In the genomic region with DNA sequence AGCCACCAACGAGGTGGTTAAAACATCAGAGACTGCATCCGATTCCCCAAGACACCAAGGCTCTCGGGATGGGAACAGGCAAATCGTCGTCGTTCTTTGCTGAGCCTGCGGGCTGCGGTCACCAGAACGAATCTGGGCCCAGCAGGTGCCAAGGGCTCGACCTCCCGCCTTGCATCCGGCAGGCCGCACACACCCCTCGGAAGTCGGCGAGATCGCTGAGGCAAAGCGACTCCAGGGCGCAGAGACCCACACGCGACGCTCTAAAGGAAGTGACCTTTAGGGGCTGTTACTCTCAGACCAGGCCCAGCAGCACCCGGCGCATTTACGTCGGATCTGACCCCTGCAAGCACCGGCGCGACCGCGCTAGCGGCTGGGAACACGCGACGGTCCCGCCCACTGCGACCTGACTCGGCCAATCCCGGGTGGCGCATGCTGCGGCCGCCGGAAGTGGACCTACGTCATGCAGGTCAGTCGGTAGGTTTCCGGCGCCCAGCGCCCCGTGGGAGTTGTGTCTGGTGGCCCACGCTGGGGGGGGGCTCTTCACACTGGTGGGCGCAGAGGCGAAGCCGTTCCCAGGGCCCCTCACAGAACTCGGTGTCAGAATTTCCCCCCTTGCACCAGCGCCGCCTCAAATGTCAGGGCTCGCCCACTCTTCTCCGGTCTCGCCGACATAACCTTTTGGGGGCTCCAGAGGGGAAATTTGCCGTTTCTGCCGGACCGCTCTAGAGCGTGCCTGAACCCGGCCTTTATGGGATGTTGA, we compare ENCODE assay signal across 1 cellular context.
TF ChIP-seq lines count a peak whose summit lies in the region.

No MANE protein-coding gene starts in this region.

TF ChIP-seq in HepG2, 621 proteins besides CTCF, POLR2A, EP300 and RAD21 (continued from another document and continues in another):
- TF ChIP-seq, protein P1, sequence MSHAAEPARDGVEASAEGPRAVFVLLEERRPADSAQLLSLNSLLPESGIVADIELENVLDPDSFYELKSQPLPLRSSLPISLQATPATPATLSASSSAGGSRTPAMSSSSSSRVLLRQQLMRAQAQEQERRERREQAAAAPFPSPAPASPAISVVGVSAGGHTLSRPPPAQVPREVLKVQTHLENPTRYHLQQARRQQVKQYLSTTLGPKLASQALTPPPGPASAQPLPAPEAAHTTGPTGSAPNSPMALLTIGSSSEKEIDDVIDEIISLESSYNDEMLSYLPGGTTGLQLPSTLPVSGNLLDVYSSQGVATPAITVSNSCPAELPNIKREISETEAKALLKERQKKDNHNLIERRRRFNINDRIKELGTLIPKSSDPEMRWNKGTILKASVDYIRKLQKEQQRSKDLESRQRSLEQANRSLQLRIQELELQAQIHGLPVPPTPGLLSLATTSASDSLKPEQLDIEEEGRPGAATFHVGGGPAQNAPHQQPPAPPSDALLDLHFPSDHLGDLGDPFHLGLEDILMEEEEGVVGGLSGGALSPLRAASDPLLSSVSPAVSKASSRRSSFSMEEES (CRISPR knock-in tag; IDR thresholded peaks at IDR 0.05): 0 out of 2 replicates have a peak, but pooled peaks have one; percentile 45
- no peak for TF ChIP-seq ZNF264 (CRISPR knock-in tag; IDR thresholded peaks at IDR 0.05)
- no peak for TF ChIP-seq ZNF883 (CRISPR knock-in tag; IDR thresholded peaks at IDR 0.05; ENCODE audit: not compliant biosample characterization)
- TF ChIP-seq GLI4 (CRISPR knock-in tag; IDR thresholded peaks at IDR 0.05; ENCODE audit: borderline replicate concordance): no peak
- no peak for TF ChIP-seq ZNF329 (CRISPR knock-in tag; IDR thresholded peaks at IDR 0.05; ENCODE audit: low read depth)
- no peak for TF ChIP-seq PHB2 (IDR thresholded peaks at IDR 0.05; ENCODE audit: partially characterized antibody)
- TF ChIP-seq TOE1 (CRISPR knock-in tag; IDR thresholded peaks at IDR 0.05): no peak
- peak; percentile 62 for TF ChIP-seq ETV5 (CRISPR knock-in tag; IDR thresholded peaks at IDR 0.05; ENCODE audit: borderline replicate concordance)
- TF ChIP-seq ZNF776 (CRISPR knock-in tag; IDR thresholded peaks at IDR 0.05): peak; percentile 49; the same call in 1 of the 2 replicates
- no peak for TF ChIP-seq ZNF674 (CRISPR knock-in tag; IDR thresholded peaks at IDR 0.05; ENCODE audit: low read depth)
- no peak for TF ChIP-seq ZNF607 (CRISPR knock-in tag; IDR thresholded peaks at IDR 0.05; ENCODE audit: borderline replicate concordance)
- TF ChIP-seq HNRNPL (IDR thresholded peaks at IDR 0.05; ENCODE audit: low read depth, low read length): no peak
- TF ChIP-seq NCOR1 (IDR thresholded peaks at IDR 0.05; ENCODE audit: borderline replicate concordance, low read length): no peak
- no peak for TF ChIP-seq FOXM1 (CRISPR knock-in tag; IDR thresholded peaks at IDR 0.05)
- TF ChIP-seq, protein P2, sequence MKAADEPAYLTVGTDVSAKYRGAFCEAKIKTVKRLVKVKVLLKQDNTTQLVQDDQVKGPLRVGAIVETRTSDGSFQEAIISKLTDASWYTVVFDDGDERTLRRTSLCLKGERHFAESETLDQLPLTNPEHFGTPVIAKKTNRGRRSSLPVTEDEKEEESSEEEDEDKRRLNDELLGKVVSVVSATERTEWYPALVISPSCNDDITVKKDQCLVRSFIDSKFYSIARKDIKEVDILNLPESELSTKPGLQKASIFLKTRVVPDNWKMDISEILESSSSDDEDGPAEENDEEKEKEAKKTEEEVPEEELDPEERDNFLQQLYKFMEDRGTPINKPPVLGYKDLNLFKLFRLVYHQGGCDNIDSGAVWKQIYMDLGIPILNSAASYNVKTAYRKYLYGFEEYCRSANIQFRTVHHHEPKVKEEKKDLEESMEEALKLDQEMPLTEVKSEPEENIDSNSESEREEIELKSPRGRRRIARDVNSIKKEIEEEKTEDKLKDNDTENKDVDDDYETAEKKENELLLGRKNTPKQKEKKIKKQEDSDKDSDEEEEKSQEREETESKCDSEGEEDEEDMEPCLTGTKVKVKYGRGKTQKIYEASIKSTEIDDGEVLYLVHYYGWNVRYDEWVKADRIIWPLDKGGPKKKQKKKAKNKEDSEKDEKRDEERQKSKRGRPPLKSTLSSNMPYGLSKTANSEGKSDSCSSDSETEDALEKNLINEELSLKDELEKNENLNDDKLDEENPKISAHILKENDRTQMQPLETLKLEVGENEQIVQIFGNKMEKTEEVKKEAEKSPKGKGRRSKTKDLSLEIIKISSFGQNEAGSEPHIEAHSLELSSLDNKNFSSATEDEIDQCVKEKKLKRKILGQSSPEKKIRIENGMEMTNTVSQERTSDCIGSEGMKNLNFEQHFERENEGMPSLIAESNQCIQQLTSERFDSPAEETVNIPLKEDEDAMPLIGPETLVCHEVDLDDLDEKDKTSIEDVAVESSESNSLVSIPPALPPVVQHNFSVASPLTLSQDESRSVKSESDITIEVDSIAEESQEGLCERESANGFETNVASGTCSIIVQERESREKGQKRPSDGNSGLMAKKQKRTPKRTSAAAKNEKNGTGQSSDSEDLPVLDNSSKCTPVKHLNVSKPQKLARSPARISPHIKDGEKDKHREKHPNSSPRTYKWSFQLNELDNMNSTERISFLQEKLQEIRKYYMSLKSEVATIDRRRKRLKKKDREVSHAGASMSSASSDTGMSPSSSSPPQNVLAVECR (CRISPR knock-in tag; IDR thresholded peaks at IDR 0.05; ENCODE audit: borderline replicate concordance): peak; percentile 80; the same call in 1 of the 2 replicates
- no peak for TF ChIP-seq ZNF256 (CRISPR knock-in tag; conservative IDR thresholded peaks at IDR 0.05)
- TF ChIP-seq BCL6 (CRISPR knock-in tag; IDR thresholded peaks at IDR 0.05): peak; percentile 34; the same call in 1 of the 2 replicates
- no peak; the same call in 1 of the 2 replicates for TF ChIP-seq REXO4 (CRISPR knock-in tag; IDR thresholded peaks at IDR 0.05; ENCODE audit: borderline replicate concordance)
- TF ChIP-seq ZNF75D (CRISPR knock-in tag; IDR thresholded peaks at IDR 0.05; ENCODE audit: borderline replicate concordance): no peak
- TF ChIP-seq, protein P3, sequence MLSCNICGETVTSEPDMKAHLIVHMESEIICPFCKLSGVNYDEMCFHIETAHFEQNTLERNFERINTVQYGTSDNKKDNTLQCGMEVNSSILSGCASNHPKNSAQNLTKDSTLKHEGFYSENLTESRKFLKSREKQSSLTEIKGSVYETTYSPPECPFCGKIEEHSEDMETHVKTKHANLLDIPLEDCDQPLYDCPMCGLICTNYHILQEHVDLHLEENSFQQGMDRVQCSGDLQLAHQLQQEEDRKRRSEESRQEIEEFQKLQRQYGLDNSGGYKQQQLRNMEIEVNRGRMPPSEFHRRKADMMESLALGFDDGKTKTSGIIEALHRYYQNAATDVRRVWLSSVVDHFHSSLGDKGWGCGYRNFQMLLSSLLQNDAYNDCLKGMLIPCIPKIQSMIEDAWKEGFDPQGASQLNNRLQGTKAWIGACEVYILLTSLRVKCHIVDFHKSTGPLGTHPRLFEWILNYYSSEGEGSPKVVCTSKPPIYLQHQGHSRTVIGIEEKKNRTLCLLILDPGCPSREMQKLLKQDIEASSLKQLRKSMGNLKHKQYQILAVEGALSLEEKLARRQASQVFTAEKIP (CRISPR knock-in tag; IDR thresholded peaks at IDR 0.05; ENCODE audit: borderline replicate concordance): no peak
- TF ChIP-seq ZFP62 (CRISPR knock-in tag; IDR thresholded peaks at IDR 0.05): no peak
- no peak for TF ChIP-seq ZSCAN9 (CRISPR knock-in tag; IDR thresholded peaks at IDR 0.05; ENCODE audit: borderline replicate concordance)
- no peak for TF ChIP-seq ZNF367 (CRISPR knock-in tag; IDR thresholded peaks at IDR 0.05; ENCODE audit: borderline replicate concordance)
- TF ChIP-seq, protein P4, sequence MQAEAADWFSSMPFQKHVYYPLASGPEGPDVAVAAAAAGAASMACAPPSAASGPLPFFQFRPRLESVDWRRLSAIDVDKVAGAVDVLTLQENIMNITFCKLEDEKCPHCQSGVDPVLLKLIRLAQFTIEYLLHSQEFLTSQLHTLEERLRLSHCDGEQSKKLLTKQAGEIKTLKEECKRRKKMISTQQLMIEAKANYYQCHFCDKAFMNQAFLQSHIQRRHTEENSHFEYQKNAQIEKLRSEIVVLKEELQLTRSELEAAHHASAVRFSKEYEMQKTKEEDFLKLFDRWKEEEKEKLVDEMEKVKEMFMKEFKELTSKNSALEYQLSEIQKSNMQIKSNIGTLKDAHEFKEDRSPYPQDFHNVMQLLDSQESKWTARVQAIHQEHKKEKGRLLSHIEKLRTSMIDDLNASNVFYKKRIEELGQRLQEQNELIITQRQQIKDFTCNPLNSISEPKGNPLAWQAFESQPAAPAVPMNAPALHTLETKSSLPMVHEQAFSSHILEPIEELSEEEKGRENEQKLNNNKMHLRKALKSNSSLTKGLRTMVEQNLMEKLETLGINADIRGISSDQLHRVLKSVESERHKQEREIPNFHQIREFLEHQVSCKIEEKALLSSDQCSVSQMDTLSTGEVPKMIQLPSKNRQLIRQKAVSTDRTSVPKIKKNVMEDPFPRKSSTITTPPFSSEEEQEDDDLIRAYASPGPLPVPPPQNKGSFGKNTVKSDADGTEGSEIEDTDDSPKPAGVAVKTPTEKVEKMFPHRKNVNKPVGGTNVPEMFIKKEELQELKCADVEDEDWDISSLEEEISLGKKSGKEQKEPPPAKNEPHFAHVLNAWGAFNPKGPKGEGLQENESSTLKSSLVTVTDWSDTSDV (CRISPR knock-in tag; IDR thresholded peaks at IDR 0.05): no peak
- no peak for TF ChIP-seq ZNF878 (CRISPR knock-in tag; IDR thresholded peaks at IDR 0.05)
- TF ChIP-seq RORA (CRISPR knock-in tag; IDR thresholded peaks at IDR 0.05): no peak
- no peak for TF ChIP-seq SUZ12 (IDR thresholded peaks at IDR 0.05; ENCODE audit: low read depth, low read length)
- no peak for TF ChIP-seq ZFP36L2 (CRISPR knock-in tag; IDR thresholded peaks at IDR 0.05)
- TF ChIP-seq KLF15 (CRISPR knock-in tag; IDR thresholded peaks at IDR 0.05; ENCODE audit: borderline replicate concordance): no peak
- TF ChIP-seq, protein P5, sequence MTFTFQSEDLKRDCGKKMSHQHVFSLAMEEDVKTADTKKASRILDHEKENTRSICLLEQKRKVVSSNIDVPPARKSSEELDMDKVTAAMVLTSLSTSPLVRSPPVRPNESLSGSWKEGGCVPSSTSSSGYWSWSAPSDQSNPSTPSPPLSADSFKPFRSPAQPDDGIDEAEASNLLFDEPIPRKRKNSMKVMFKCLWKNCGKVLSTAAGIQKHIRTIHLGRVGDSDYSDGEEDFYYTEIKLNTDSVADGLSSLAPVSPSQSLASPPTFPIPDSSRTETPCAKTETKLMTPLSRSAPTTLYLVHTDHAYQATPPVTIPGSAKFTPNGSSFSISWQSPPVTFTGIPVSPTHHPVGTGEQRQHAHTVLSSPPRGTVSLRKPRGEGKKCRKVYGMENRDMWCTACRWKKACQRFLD (CRISPR knock-in tag; IDR thresholded peaks at IDR 0.05; ENCODE audit: borderline replicate concordance): no peak
- TF ChIP-seq, protein P6, sequence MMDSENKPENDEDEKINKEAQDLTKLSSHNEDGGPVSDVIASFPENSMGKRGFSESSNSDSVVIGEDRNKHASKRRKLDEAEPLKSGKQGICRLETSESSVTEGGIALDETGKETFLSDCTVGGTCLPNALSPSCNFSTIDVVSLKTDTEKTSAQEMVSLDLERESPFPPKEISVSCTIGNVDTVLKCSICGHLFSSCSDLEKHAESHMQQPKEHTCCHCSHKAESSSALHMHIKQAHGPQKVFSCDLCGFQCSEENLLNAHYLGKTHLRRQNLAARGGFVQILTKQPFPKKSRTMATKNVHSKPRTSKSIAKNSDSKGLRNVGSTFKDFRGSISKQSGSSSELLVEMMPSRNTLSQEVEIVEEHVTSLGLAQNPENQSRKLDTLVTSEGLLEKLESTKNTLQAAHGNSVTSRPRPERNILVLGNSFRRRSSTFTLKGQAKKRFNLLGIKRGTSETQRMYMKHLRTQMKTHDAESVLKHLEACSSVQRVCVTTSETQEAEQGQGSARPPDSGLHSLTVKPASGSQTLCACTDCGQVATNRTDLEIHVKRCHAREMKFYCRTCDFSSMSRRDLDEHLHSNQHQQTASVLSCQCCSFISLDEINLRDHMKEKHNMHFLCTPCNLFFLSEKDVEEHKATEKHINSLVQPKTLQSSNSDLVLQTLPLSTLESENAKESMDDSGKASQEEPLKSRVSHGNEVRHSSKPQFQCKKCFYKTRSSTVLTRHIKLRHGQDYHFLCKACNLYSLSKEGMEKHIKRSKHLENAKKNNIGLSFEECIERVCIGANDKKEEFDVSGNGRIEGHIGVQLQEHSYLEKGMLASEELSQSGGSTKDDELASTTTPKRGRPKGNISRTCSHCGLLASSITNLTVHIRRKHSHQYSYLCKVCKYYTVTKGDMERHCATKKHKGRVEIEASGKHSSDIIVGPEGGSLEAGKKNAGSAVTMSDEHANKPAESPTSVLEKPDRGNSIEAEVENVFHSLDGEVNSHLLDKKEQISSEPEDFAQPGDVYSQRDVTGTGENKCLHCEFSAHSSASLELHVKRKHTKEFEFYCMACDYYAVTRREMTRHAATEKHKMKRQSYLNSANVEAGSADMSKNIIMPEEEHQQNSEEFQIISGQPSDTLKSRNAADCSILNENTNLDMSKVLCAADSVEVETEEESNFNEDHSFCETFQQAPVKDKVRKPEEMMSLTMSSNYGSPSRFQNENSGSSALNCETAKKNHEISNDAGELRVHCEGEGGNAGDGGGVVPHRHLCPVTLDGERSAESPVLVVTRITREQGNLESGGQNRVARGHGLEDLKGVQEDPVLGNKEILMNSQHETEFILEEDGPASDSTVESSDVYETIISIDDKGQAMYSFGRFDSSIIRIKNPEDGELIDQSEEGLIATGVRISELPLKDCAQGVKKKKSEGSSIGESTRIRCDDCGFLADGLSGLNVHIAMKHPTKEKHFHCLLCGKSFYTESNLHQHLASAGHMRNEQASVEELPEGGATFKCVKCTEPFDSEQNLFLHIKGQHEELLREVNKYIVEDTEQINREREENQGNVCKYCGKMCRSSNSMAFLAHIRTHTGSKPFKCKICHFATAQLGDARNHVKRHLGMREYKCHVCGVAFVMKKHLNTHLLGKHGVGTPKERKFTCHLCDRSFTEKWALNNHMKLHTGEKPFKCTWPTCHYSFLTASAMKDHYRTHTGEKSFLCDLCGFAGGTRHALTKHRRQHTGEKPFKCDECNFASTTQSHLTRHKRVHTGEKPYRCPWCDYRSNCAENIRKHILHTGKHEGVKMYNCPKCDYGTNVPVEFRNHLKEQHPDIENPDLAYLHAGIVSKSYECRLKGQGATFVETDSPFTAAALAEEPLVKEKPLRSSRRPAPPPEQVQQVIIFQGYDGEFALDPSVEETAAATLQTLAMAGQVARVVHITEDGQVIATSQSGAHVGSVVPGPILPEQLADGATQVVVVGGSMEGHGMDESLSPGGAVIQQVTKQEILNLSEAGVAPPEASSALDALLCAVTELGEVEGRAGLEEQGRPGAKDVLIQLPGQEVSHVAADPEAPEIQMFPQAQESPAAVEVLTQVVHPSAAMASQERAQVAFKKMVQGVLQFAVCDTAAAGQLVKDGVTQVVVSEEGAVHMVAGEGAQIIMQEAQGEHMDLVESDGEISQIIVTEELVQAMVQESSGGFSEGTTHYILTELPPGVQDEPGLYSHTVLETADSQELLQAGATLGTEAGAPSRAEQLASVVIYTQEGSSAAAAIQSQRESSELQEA (CRISPR knock-in tag; IDR thresholded peaks at IDR 0.05; ENCODE audit: not compliant biosample characterization): no peak
- TF ChIP-seq IKZF1 (IDR thresholded peaks at IDR 0.05): no peak
- TF ChIP-seq ZBTB8A (CRISPR knock-in tag; IDR thresholded peaks at IDR 0.05; ENCODE audit: borderline replicate concordance, low read depth): no peak
- TF ChIP-seq ZNF143 (CRISPR knock-in tag; IDR thresholded peaks at IDR 0.05): peak; percentile 83
- no peak for TF ChIP-seq ZNF781 (CRISPR knock-in tag; IDR thresholded peaks at IDR 0.05; ENCODE audit: borderline replicate concordance, not compliant biosample characterization)
- TF ChIP-seq SALL2 (CRISPR knock-in tag; IDR thresholded peaks at IDR 0.05): no peak
- TF ChIP-seq ZNF569 (CRISPR knock-in tag; IDR thresholded peaks at IDR 0.05; ENCODE audit: borderline replicate concordance): no peak
